In the genomic region with DNA sequence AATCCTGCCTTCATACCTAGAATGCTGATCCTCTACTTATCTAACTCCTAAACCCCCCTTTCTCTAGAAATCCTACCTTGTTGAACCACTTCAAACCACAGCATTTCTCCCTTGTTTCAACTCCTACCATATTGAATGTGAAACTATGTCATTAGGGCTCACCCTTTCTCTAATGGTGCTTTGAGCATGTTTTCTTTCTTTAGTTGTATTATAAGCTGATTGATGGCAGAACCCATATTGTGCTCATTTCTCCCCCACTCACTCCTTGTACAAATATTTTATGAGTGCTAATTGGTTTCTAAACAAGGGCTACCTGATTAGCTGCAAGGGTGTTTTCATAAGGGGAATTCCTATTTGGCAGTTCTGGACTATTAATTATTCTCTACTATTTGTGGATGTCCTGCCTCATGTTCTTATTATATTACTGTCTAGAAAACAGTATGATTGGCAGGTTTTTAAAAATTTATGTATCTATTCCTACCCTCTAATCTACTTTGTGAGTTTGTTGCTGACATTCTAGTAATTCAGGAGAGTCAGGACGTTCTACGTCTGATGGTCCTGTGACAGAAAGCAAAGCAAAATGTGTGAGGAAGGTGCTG, we compare ENCODE assay signal across 29 cellular contexts.
"Had no signal": no experiment of that assay in that cellular context is flagged by ENCODE, and none has a peak within 500 bp of the region (broad histone marks: within the 10 kb centered on the region; RNA-seq: fewer than 3 reads in every experiment).

No MANE protein-coding gene starts in this region.

- H3K4me3 Mint-ChIP-seq: activated B cell treated with CpG ODN at 0.5 μM for 24 hours; activated CD4-positive, alpha-beta T cell treated with anti-CD3 and anti-CD28 coated beads, Interleukin-2, amount 10 ng/mL, durations not matched to agents 24 days and 14 days; activated CD8-positive, alpha-beta memory T cell treated with anti-CD3 and anti-CD28 coated beads, Interleukin-2, amount 10 ng/mL, durations not matched to agents 7 days and 5 days; activated naive CD4-positive, alpha-beta T cell treated with anti-CD3 and anti-CD28 coated beads, Interleukin-2, amount 50 U/mL, for 24 hours; activated T-cell treated with anti-CD3 and anti-CD28 coated beads, Interleukin-2, amount 50 U/mL, for 24 hours; activated T-helper 1 cell treated with anti-CD3 and anti-CD28 coated beads, Interleukin-12 subunit alpha, Interleukin-12 subunit beta, Interleukin-2, Interleukin-4 antibody, amounts not matched to agents 30 ng/mL and 10 ng/mL and 1 ng/mL, durations not matched to agents 14 hours and 24 hours and 36 hours; T-cell had no signal

- H3K9me3 Mint-ChIP-seq: activated B cell treated with CpG ODN at 0.5 μM for 24 hours; activated CD4-positive, alpha-beta T cell treated with anti-CD3 and anti-CD28 coated beads, Interleukin-2, amount 10 ng/mL, durations not matched to agents 24 days and 14 days; activated naive CD4-positive, alpha-beta T cell treated with anti-CD3 and anti-CD28 coated beads, Interleukin-2, amount 50 U/mL, for 24 hours; activated T-cell treated with anti-CD3 and anti-CD28 coated beads, Interleukin-2, amount 50 U/mL, for 24 hours; activated T-helper 1 cell treated with anti-CD3 and anti-CD28 coated beads, Interleukin-12 subunit alpha, Interleukin-12 subunit beta, Interleukin-2, Interleukin-4 antibody, amounts not matched to agents 30 ng/mL and 10 ng/mL and 1 ng/mL, durations not matched to agents 14 hours and 24 hours and 36 hours had no signal

- ATAC-seq: activated CD8-positive, alpha-beta memory T cell treated with anti-CD3 and anti-CD28 coated beads, Interleukin-2, amount 10 ng/mL, durations not matched to agents 7 days and 5 days; body of pancreas; T-cell had no signal

- DNase-seq: activated B cell treated with CpG ODN at 0.5 μM for 24 hours; activated CD4-positive, alpha-beta T cell treated with anti-CD3 and anti-CD28 coated beads for 1 hour; activated CD4-positive, alpha-beta T cell treated with anti-CD3 and anti-CD28 coated beads, Interleukin-2, amount 10 ng/mL, durations not matched to agents 24 days and 14 days; activated CD4-positive, alpha-beta T cell treated with anti-CD3 and anti-CD28 coated beads, Interleukin-2, amount 50 U/mL, for 48 hours; activated CD8-positive, alpha-beta memory T cell treated with anti-CD3 and anti-CD28 coated beads, Interleukin-2, amount 10 ng/mL, durations not matched to agents 7 days and 5 days; activated effector memory CD4-positive, alpha-beta T cell treated with Interleukin-2 at 50 U/mL for 16 hours; activated naive CD4-positive, alpha-beta T cell; activated T-cell treated with anti-CD3 and anti-CD28 coated beads, Interleukin-2, amount 50 U/mL, for 24 hours; amniotic stem cell; body of pancreas; central memory CD4-positive, alpha-beta T cell; cortex of kidney; MG63; MV-4-11; NCI-H1092 treated with DMSO at 0.1 percent for 48 hours; NCI-H1436 treated with DMSO at 0.1 percent for 48 hours; NCI-H1930; NCI-H2107; NCI-H2171 treated with DMSO at 0.1 percent for 48 hours; NCI-H226; Peyer's patch; SHP77; T-cell; T-helper 2 cell; T1000 had no signal

- H3K27me3 Mint-ChIP-seq: activated CD4-positive, alpha-beta T cell treated with anti-CD3 and anti-CD28 coated beads, Interleukin-2, amount 10 ng/mL, durations not matched to agents 24 days and 14 days; activated CD8-positive, alpha-beta memory T cell treated with anti-CD3 and anti-CD28 coated beads, Interleukin-2, amount 10 ng/mL, durations not matched to agents 7 days and 5 days; activated T-cell treated with anti-CD3 and anti-CD28 coated beads, Interleukin-2, amount 50 U/mL, for 24 hours had no signal

- H3K4me1 Mint-ChIP-seq: activated CD4-positive, alpha-beta T cell treated with anti-CD3 and anti-CD28 coated beads, Interleukin-2, amount 10 ng/mL, durations not matched to agents 24 days and 14 days; activated CD8-positive, alpha-beta memory T cell treated with anti-CD3 and anti-CD28 coated beads, Interleukin-2, amount 10 ng/mL, durations not matched to agents 7 days and 5 days; activated naive CD4-positive, alpha-beta T cell treated with anti-CD3 and anti-CD28 coated beads, Interleukin-2, amount 50 U/mL, for 24 hours; T-cell had no signal

- H3K36me3 Mint-ChIP-seq: activated CD8-positive, alpha-beta memory T cell treated with anti-CD3 and anti-CD28 coated beads, Interleukin-2, amount 10 ng/mL, durations not matched to agents 7 days and 5 days; activated naive CD4-positive, alpha-beta T cell treated with anti-CD3 and anti-CD28 coated beads, Interleukin-2, amount 50 U/mL, for 24 hours; T-cell had no signal

- FAIRE-seq: bronchial epithelial cell, TTC549 had no signal

- H3K27ac Mint-ChIP-seq: activated B cell treated with CpG ODN at 0.5 μM for 24 hours; activated CD4-positive, alpha-beta T cell treated with anti-CD3 and anti-CD28 coated beads, Interleukin-2, amount 10 ng/mL, durations not matched to agents 24 days and 14 days; activated CD8-positive, alpha-beta memory T cell treated with anti-CD3 and anti-CD28 coated beads, Interleukin-2, amount 10 ng/mL, durations not matched to agents 7 days and 5 days; activated naive CD4-positive, alpha-beta T cell treated with anti-CD3 and anti-CD28 coated beads, Interleukin-2, amount 50 U/mL, for 24 hours; activated T-cell treated with anti-CD3 and anti-CD28 coated beads, Interleukin-2, amount 50 U/mL, for 24 hours; activated T-helper 1 cell treated with anti-CD3 and anti-CD28 coated beads, Interleukin-12 subunit alpha, Interleukin-12 subunit beta, Interleukin-2, Interleukin-4 antibody, amounts not matched to agents 30 ng/mL and 10 ng/mL and 1 ng/mL, durations not matched to agents 14 hours and 24 hours and 36 hours; T-cell had no signal
